ENCODE assay signal across 26 cellular contexts in the genomic region with DNA sequence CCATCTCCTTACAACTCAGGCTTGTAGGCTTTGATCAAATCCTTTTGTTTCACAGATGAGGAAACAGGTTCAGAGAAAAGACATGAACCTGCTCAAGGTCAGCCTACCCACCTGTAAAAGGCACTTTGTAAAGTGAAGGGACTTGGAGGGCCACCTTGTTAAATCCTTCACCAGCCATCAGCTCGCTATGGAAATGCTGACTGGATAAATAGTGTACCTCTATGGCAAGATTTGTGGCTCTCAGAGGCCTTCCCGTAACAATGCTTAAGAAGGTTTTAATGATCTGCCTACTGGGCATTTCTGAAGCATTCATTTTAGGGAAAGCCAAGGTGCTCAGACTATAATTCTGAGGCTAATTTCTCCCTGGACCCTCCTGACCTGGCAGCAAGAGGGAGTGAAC.
"Had no signal": no experiment of that assay in that cellular context is flagged by ENCODE, and none has a peak within 500 bp of the region (broad histone marks: within the 10 kb centered on the region; RNA-seq: fewer than 3 reads in every experiment).

No MANE protein-coding gene starts in this region.

- ATAC-seq: effector memory CD8-positive, alpha-beta T cell; left cardiac atrium; left ventricle myocardium superior; naive thymus-derived CD8-positive, alpha-beta T cell; stimulated activated naive CD8-positive, alpha-beta T cell treated with anti-CD3 and anti-CD28 coated beads, Interleukin-15, amount 100 ng/mL, for 72 hours had no signal

- H3K4me1 ChIP-seq: right atrium auricular region, uterus had no signal

- H3K27ac ChIP-seq: right atrium auricular region, uterus had no signal

- H3K9me3 ChIP-seq: uterus had no signal

- H3K27me3 ChIP-seq: right atrium auricular region, spleen, uterus had no signal

- H3K36me3 ChIP-seq: right atrium auricular region, spleen, uterus had no signal

- H3K4me3 ChIP-seq: right atrium auricular region, spleen, uterus had no signal

- H3K27ac Mint-ChIP-seq: activated naive CD4-positive, alpha-beta T cell treated with anti-CD3 and anti-CD28 coated beads, Interleukin-2, amount 10 ng/mL, durations not matched to agents 7 days and 5 days; effector memory CD8-positive, alpha-beta T cell; stimulated activated naive CD8-positive, alpha-beta T cell treated with anti-CD3 and anti-CD28 coated beads, Interleukin-15, amount 100 ng/mL, for 72 hours; type B pancreatic cell had no signal

- H3K27me3 Mint-ChIP-seq: naive thymus-derived CD8-positive, alpha-beta T cell; stimulated activated naive CD8-positive, alpha-beta T cell treated with anti-CD3 and anti-CD28 coated beads, Interleukin-15, amount 100 ng/mL, for 72 hours had no signal

- H3K4me3 Mint-ChIP-seq: activated naive CD4-positive, alpha-beta T cell treated with anti-CD3 and anti-CD28 coated beads, Interleukin-2, amount 10 ng/mL, durations not matched to agents 7 days and 5 days; activated T-helper 1 cell treated with anti-CD3 and anti-CD28 coated beads, Interleukin-12 subunit alpha, Interleukin-12 subunit beta, Interleukin-2, Interleukin-4 antibody, amounts not matched to agents 30 ng/mL and 10 ng/mL and 1 ng/mL, durations not matched to agents 14 hours and 24 hours and 36 hours; effector memory CD8-positive, alpha-beta T cell had no signal

- DNase-seq: activated CD4-positive, alpha-beta T cell treated with anti-CD3 and anti-CD28 coated beads for 4 hours; activated CD4-positive, alpha-beta T cell treated with anti-CD3 and anti-CD28 coated beads, Interleukin-2, amount 50 U/mL, for 4 hours; activated CD8-positive, alpha-beta memory T cell treated with anti-CD3 and anti-CD28 coated beads for 24 hours; activated gamma-delta T cell; activated naive CD4-positive, alpha-beta T cell treated with anti-CD3 and anti-CD28 coated beads, Interleukin-2, amount 10 ng/mL, durations not matched to agents 7 days and 5 days; activated T-cell treated with anti-CD3 and anti-CD28 coated beads, Interleukin-2, amount 50 U/mL, for 1 hour; amygdala; caudate nucleus; cortex of kidney; effector memory CD8-positive, alpha-beta T cell; erythroblast; foreskin fibroblast; head of caudate nucleus; hippocampal formation; left cardiac atrium; left ventricle myocardium superior; mammary epithelial cell; midbrain; naive thymus-derived CD8-positive, alpha-beta T cell; spleen; stimulated activated naive CD8-positive, alpha-beta T cell treated with anti-CD3 and anti-CD28 coated beads, Interleukin-15, amount 100 ng/mL, for 72 hours; substantia nigra; uterus had no signal

- H3K36me3 Mint-ChIP-seq: type B pancreatic cell had no signal
